In the genomic region with DNA sequence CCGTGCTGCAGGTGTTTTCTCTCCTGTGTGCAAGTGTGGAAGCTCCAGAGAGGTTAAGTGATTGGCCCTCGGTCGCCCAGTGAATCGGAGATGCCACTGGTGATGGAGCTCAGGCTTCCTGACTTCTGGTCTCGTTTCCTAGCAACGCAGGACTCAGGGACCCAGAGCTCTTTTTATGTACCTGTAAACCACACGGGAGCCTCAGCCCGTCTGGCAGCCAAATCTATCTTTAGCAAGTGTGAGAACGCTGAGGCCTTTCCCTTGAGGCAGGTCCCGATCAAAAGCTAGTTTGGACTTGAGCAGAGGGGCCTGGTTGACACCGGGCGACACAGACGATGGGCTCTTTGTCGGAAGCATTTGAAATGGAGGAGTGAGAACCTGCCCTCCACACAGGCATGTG, we compare ENCODE assay signal across 18 cellular contexts.
"Had no signal": no experiment of that assay in that cellular context is flagged by ENCODE, and none has a peak within 500 bp of the region (broad histone marks: within the 10 kb centered on the region; RNA-seq: fewer than 3 reads in every experiment).

No MANE protein-coding gene starts in this region.

- ATAC-seq: activated naive CD4-positive, alpha-beta T cell treated with anti-CD3 and anti-CD28 coated beads, Interleukin-2, amount 50 U/mL, for 72 hours; activated T-helper 17 cell treated with anti-CD3 and anti-CD28 coated beads, Interleukin-2, amount 50 U/mL, for 72 hours; gastrocnemius medialis; left lobe of liver; naive thymus-derived CD8-positive, alpha-beta T cell; WTC11 had no signal

- H3K27ac ChIP-seq: ascending aorta, colonic mucosa, esophagus squamous epithelium, gastrocnemius medialis, prostate gland, thyroid gland had no signal

- H3K4me3 ChIP-seq: ascending aorta, colonic mucosa, esophagus squamous epithelium, gastrocnemius medialis, prostate gland, thyroid gland had no signal

- H3K9me3 ChIP-seq: ascending aorta, colonic mucosa, esophagus squamous epithelium, gastrocnemius medialis, prostate gland, thyroid gland had no signal

- H3K36me3 ChIP-seq: ascending aorta, colonic mucosa, esophagus squamous epithelium, gastrocnemius medialis, prostate gland, thyroid gland had no signal

- H3K27me3 ChIP-seq: ascending aorta, colonic mucosa, thyroid gland had no signal

- DNase-seq: activated T-cell treated with anti-CD3 and anti-CD28 coated beads, Interleukin-2, amount 50 U/mL, for 1 hour; colonic mucosa; endodermal cell; esophagus squamous epithelium; gastrocnemius medialis; islet precursor cell; mammary epithelial cell; naive thymus-derived CD8-positive, alpha-beta T cell; stimulated activated CD4-positive, alpha-beta T cell treated with anti-CD3 and anti-CD28 coated beads, Interleukin-4, amount 100 ng/mL, for 24 hours; stimulated activated naive CD4-positive, alpha-beta T cell treated with Interleukin-2 at 50 U/mL for 16 hours; T1000; thyroid gland had no signal

- H3K4me1 ChIP-seq: ascending aorta, colonic mucosa, esophagus squamous epithelium, gastrocnemius medialis, prostate gland had no signal
